Comparison of ENCODE assay signal across 10 cellular contexts in the genomic region with DNA sequence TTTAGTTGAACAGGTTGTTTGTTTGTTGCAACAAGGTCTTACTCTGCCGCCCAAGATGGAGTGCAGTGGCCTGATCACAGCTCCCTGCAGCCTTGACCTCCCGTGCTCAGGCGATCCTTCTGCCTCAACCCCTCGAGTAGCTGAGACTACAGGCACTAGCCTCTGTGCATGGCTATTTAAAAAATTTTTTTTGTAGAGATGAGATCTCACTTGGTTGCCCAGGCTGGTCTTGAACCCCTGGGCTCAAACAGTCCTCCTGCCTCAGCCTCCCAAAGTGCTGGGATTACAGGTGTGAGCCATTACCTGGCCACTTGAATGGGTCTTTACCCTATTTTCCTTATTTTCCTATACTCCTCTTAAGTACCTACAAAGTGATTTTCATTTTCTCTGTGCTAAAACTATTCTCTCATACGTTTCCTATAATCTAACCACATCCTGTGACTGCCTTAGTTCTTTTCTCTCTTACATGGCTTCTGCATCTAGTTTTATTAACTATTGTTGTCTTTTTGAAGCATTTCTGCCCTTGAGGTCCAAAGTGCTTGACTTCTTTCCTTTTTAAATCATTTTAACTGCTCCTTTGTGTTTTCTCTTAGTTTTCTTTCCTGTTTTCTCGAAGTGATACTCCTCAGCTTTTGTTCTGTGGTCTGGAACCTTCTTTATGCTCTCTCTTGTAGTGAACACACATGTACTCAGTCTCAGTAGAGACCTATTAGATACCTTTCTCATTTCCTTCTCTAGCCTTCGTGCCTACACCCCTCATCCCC.
A peak's percentile ranks its signal among the peaks of the same experiment; 100 is the strongest.
DNase-seq lines count a peak whose midpoint lies in the region; ATAC-seq lines count a peak whose summit lies in the region.
"Had no signal": no experiment of that assay in that cellular context is flagged by ENCODE, and none has a peak within 500 bp of the region (broad histone marks: within the 10 kb centered on the region; RNA-seq: fewer than 3 reads in every experiment).

No MANE protein-coding gene starts in this region.

- H3K4me3 Mint-ChIP-seq in effector memory CD8-positive, alpha-beta T cell, result no peak overlapping the region

- no peaks in the 10 kb centered on the region for H3K27me3 Mint-ChIP-seq in effector memory CD8-positive, alpha-beta T cell

- ATAC-seq in GM18502 (IDR thresholded peaks at IDR 0.05; ENCODE audit: poor library complexity, unreplicated experiment) (peak; percentile 86), GM21390 (IDR thresholded peaks at IDR 0.05; ENCODE audit: unreplicated experiment) (peak; percentile 88), HG03139 (IDR thresholded peaks at IDR 0.05; ENCODE audit: unreplicated experiment) (peak; percentile 70)
- peak; percentile 89 for ATAC-seq in effector memory CD8-positive, alpha-beta T cell (replicated peaks)

- in situ Hi-C loops in ACHN (cut with HindIII; ENCODE audit: low pct_ligation_motif_present, low pct_unique_long_range_greater_than_20kb, low sequenced_read_pairs), result no loop called here

- DNase-seq in effector memory CD8-positive, alpha-beta T cell, result no peak
- DNase-seq in superior temporal gyrus (ENCODE audit: extremely low spot score) (no peak), DMS 273 treated with DMSO at 0.1 percent for 48 hours (lab: John Stamatoyannopoulos, UW) (no peak), C1 segment of cervical spinal cord (lab: John Stamatoyannopoulos, UW) (no peak), ACHN (no peak)
- DNase-seq: NCI-H1417 treated with DMSO at 0.1 percent for 48 hours, testis had no signal

- H3K36me3 Mint-ChIP-seq in effector memory CD8-positive, alpha-beta T cell (ENCODE audit: insufficient read depth), result peaks cover 58% of the 10 kb centered on the region

- no peaks in the 10 kb centered on the region for H3K9me3 Mint-ChIP-seq in effector memory CD8-positive, alpha-beta T cell

- peaks cover 12 to 24% of the 10 kb centered on the region in 2 donors for H3K4me1 Mint-ChIP-seq in effector memory CD8-positive, alpha-beta T cell (ENCODE audit: low read depth in 2 of 2)

- H3K27ac Mint-ChIP-seq in effector memory CD8-positive, alpha-beta T cell, result no peak overlapping the region
